In the genomic region with DNA sequence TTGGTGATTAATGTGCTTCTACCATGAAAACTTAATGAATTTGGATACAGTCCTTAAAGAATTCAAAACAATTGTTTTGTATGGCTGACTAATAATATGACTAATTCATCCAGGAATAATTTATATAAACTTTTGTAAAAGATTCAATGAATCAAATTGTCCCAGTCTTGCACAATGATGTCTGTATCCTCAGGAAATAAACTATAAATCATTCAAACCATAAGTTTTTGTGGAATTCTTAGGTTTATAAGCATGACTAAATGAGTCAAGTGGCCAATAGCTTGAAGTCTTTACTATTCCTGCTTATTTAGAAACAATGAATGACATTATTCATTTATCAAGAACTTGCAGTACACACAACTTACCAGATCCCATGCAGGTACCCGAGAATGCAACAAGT, we compare ENCODE assay signal across 28 cellular contexts.
DNase-seq lines count a peak whose midpoint lies in the region; ATAC-seq and TF ChIP-seq lines count a peak whose summit lies in the region.
"Had no signal": no experiment of that assay in that cellular context is flagged by ENCODE, and none has a peak within 500 bp of the region (broad histone marks: within the 10 kb centered on the region; RNA-seq: fewer than 3 reads in every experiment).

No MANE protein-coding gene starts in this region.

- TF ChIP-seq CTCF in AG09309 (IDR thresholded peaks at IDR 0.05; ENCODE audit: control insufficient read depth, insufficient read depth, low read depth, low read length, missing control alignments) (no peak), HFFc6 (IDR thresholded peaks at IDR 0.05) (no peak), astrocyte of the cerebellum (IDR thresholded peaks at IDR 0.05; ENCODE audit: low read depth, low read length, missing control alignments) (no peak), foreskin keratinocyte (conservative IDR thresholded peaks at IDR 0.05) (no peak), osteoblast (IDR thresholded peaks at IDR 0.05; ENCODE audit: extremely low read depth, low read depth, low read length) (no peak), sigmoid colon (IDR thresholded peaks at IDR 0.05) (no peak)

- H3K36me3 ChIP-seq in osteoblast (ENCODE audit: insufficient read depth, low read length) = no peaks in the 10 kb centered on the region
- H3K36me3 ChIP-seq in sigmoid colon = no peaks in the 10 kb centered on the region
- H3K36me3 ChIP-seq: heart right ventricle, pancreas, WERI-Rb-1 had no signal

- in situ Hi-C loops in astrocyte of the cerebellum (cut with HindIII; ENCODE audit: low sequenced_read_pairs) = no loop called here

- H3K9me3 ChIP-seq in osteoblast (ENCODE audit: low read depth, low read length) (no peaks in the 10 kb centered on the region), sigmoid colon (no peaks in the 10 kb centered on the region)
- H3K9me3 ChIP-seq: heart right ventricle, pancreas had no signal

- H3K27me3 ChIP-seq in foreskin keratinocyte (no peaks in the 10 kb centered on the region), osteoblast (ENCODE audit: insufficient read depth, low read length) (no peaks in the 10 kb centered on the region), sigmoid colon (no peaks in the 10 kb centered on the region)
- H3K27me3 ChIP-seq: heart right ventricle, pancreas had no signal

- H3K4me1 ChIP-seq in foreskin keratinocyte = peaks cover 12% of the 10 kb centered on the region
- peaks cover 4% of the 10 kb centered on the region for H3K4me1 ChIP-seq in osteoblast (ENCODE audit: insufficient read depth, low read length)
- peaks cover 0 to 13% (median 0%) of the 10 kb centered on the region in 4 donors for H3K4me1 ChIP-seq in sigmoid colon
- H3K4me1 ChIP-seq: pancreas had no signal

- DNase-seq in AG09309 (ENCODE audit: low read depth) (peak; percentile 70), HFFc6 (peak; percentile 74), astrocyte of the cerebellum (ENCODE audit: low read depth) (peak; percentile 32), foreskin keratinocyte (peak; percentile 76 to 80), osteoblast (ENCODE audit: insufficient read length, low spot score, missing footprints) (no peak), sigmoid colon (no peak), HuH-7.5 (ENCODE audit: low spot score) (no peak)
- DNase-seq: activated CD4-positive, alpha-beta memory T cell treated with anti-CD3 and anti-CD28 coated beads for 36 hours; activated naive CD4-positive, alpha-beta T cell treated with anti-CD3 and anti-CD28 coated beads, Interleukin-2, amount 10 ng/mL, durations not matched to agents 7 days and 5 days; AML-193; COR-L47; heart right ventricle; kidney; mesendoderm; naive thymus-derived CD8-positive, alpha-beta T cell; NCI-H187 treated with DMSO at 0.1 percent for 48 hours; NCI-H446 treated with DMSO at 0.1 percent for 48 hours; NK-92 treated with Interleukin-12 subunit alpha and Interleukin-12 subunit beta, amount 100 ng/mL, for 24 hours; pancreas; small intestine; stimulated activated CD4-positive, alpha-beta T cell treated with anti-CD3 and anti-CD28 coated beads, Interleukin-4, amount 100 ng/mL, for 1 hour; T-helper 2 cell; WERI-Rb-1 had no signal

- intact Hi-C loops in sigmoid colon (cut with DNase I) = no loop called here

- ATAC-seq in foreskin keratinocyte (peak; percentile 80), GM21737 (IDR thresholded peaks at IDR 0.05; ENCODE audit: unreplicated experiment) (no peak)
- ATAC-seq: GM12878; heart right ventricle; HepG2; naive thymus-derived CD8-positive, alpha-beta T cell; pancreas had no signal

- H3K36me3 Mint-ChIP-seq in HFFc6 (ENCODE audit: low read depth) = no peaks in the 10 kb centered on the region
- H3K36me3 Mint-ChIP-seq: activated CD4-positive, alpha-beta memory T cell treated with anti-CD3 and anti-CD28 coated beads for 36 hours; activated naive CD4-positive, alpha-beta T cell treated with anti-CD3 and anti-CD28 coated beads, Interleukin-2, amount 10 ng/mL, durations not matched to agents 7 days and 5 days; brain; naive thymus-derived CD8-positive, alpha-beta T cell had no signal

- peaks cover 68% of the 10 kb centered on the region for H3K4me1 Mint-ChIP-seq in HFFc6 (ENCODE audit: low read depth)
- H3K4me1 Mint-ChIP-seq: activated naive CD4-positive, alpha-beta T cell treated with anti-CD3 and anti-CD28 coated beads, Interleukin-2, amount 10 ng/mL, durations not matched to agents 7 days and 5 days; brain; naive thymus-derived CD8-positive, alpha-beta T cell had no signal

- H3K27ac ChIP-seq in foreskin keratinocyte = no peak overlapping the region
- H3K27ac ChIP-seq in osteoblast (ENCODE audit: low read depth, low read length) = no peak overlapping the region
- no peak overlapping the region for H3K27ac ChIP-seq in sigmoid colon
- H3K27ac ChIP-seq: coronary artery, heart right ventricle, pancreas, WERI-Rb-1 had no signal

- peak overlapping the region; percentile 27; the same call in 1 of the 2 replicates for H3K4me3 Mint-ChIP-seq in HFFc6
- H3K4me3 Mint-ChIP-seq: activated CD4-positive, alpha-beta memory T cell treated with anti-CD3 and anti-CD28 coated beads for 36 hours; activated naive CD4-positive, alpha-beta T cell treated with anti-CD3 and anti-CD28 coated beads, Interleukin-2, amount 10 ng/mL, durations not matched to agents 7 days and 5 days; brain; naive thymus-derived CD8-positive, alpha-beta T cell had no signal

- no peak overlapping the region for H3K4me2 ChIP-seq in osteoblast (ENCODE audit: insufficient read depth, low read length)

- H3K79me2 ChIP-seq in osteoblast (ENCODE audit: insufficient read depth, low read length) = no peaks in the 10 kb centered on the region

- H3K4me3 ChIP-seq in AG09309 (ENCODE audit: control insufficient read depth, low read depth, low read length) (no peak overlapping the region), astrocyte of the cerebellum (ENCODE audit: low read depth, low read length) (no peak overlapping the region), osteoblast (ENCODE audit: insufficient read depth, low read length) (no peak overlapping the region), sigmoid colon (no peak overlapping the region)
- H3K4me3 ChIP-seq: coronary artery, GM12878, heart right ventricle, pancreas had no signal

- no peak for TF ChIP-seq POLR2A in sigmoid colon (IDR thresholded peaks at IDR 0.05)

- H3K27me3 Mint-ChIP-seq in HFFc6 (ENCODE audit: insufficient read depth) = no peaks in the 10 kb centered on the region
- H3K27me3 Mint-ChIP-seq: activated CD4-positive, alpha-beta memory T cell treated with anti-CD3 and anti-CD28 coated beads for 36 hours; activated naive CD4-positive, alpha-beta T cell treated with anti-CD3 and anti-CD28 coated beads, Interleukin-2, amount 10 ng/mL, durations not matched to agents 7 days and 5 days; brain; naive thymus-derived CD8-positive, alpha-beta T cell had no signal

- no peak for TF ChIP-seq EP300 in sigmoid colon (IDR thresholded peaks at IDR 0.05)

- H3K27ac Mint-ChIP-seq in HFFc6 = peak overlapping the region; percentile 19
- H3K27ac Mint-ChIP-seq: activated CD4-positive, alpha-beta memory T cell treated with anti-CD3 and anti-CD28 coated beads for 36 hours; activated naive CD4-positive, alpha-beta T cell treated with anti-CD3 and anti-CD28 coated beads, Interleukin-2, amount 10 ng/mL, durations not matched to agents 7 days and 5 days; naive thymus-derived CD8-positive, alpha-beta T cell had no signal

- WGBS in sigmoid colon, 2 donors = 48 to 72% methylated on average over 1 of the region's 1 CpG

- no peaks in the 10 kb centered on the region for H4K20me1 ChIP-seq in osteoblast (ENCODE audit: insufficient read depth, low read length)

- no peaks in the 10 kb centered on the region for H3K9me3 Mint-ChIP-seq in HFFc6
- H3K9me3 Mint-ChIP-seq: activated naive CD4-positive, alpha-beta T cell treated with anti-CD3 and anti-CD28 coated beads, Interleukin-2, amount 10 ng/mL, durations not matched to agents 7 days and 5 days had no signal

- H2AFZ ChIP-seq in osteoblast (ENCODE audit: low read length) = no peak overlapping the region

Comparison
In these comparisons a context has a peak if more than half of its experiments do, and no peak if none do; other contexts are left out.
1. DNase-seq: peak in AG09309 (single experiment), HFFc6 (single experiment), astrocyte of the cerebellum (single experiment) and foreskin keratinocyte (2 of 2); none in osteoblast (single experiment), sigmoid colon (single experiment) and HuH-7.5 (single experiment).